Comparison of ENCODE assay signal across 24 cellular contexts in genomic region chr18:77400561-77400960, GRCh38.
"Had no signal": no experiment of that assay in that cellular context is flagged by ENCODE, and none has a peak within 500 bp of the region (broad histone marks: within the 10 kb centered on the region; RNA-seq: fewer than 3 reads in every experiment).

No MANE protein-coding gene starts in this region.

- FAIRE-seq: endometrium, islet of Langerhans, keratinocyte had no signal

- H3K27me3 ChIP-seq: colonic mucosa, esophagus squamous epithelium, gastrocnemius medialis, left lung had no signal

- H3K9me3 ChIP-seq: colonic mucosa, esophagus squamous epithelium, gastrocnemius medialis, heart right ventricle, left lung, lower lobe of right lung, mucosa of descending colon had no signal

- H3K4me1 ChIP-seq: colonic mucosa, esophagus squamous epithelium, gastrocnemius medialis, heart right ventricle, left lung, lower lobe of right lung had no signal

- H3K27ac ChIP-seq: colonic mucosa, epithelial cell of prostate, esophagus squamous epithelium, gastrocnemius medialis, heart right ventricle, left lung, lower lobe of right lung had no signal

- H3K36me3 ChIP-seq: colonic mucosa, esophagus squamous epithelium, gastrocnemius medialis, heart right ventricle, left lung, lower lobe of right lung had no signal

- H3K4me3 ChIP-seq: colonic mucosa, esophagus squamous epithelium, gastrocnemius medialis, heart right ventricle, left lung, lower lobe of right lung, mucosa of descending colon had no signal

- ATAC-seq: effector memory CD8-positive, alpha-beta T cell; esophagus mucosa; gastrocnemius medialis; heart right ventricle; left cardiac atrium; left lung; left ventricle myocardium superior; lower lobe of right lung; mucosa of descending colon had no signal

- DNase-seq: colonic mucosa; cortex of kidney; effector CD8-positive, alpha-beta T cell; effector memory CD8-positive, alpha-beta T cell; endodermal cell; erythroblast; esophagus squamous epithelium; foreskin fibroblast; foreskin melanocyte; gastrocnemius medialis; glutamatergic neuron; heart right ventricle; hippocampal formation; left cardiac atrium; left lung; left ventricle myocardium superior; lower lobe of right lung; mesenchymal stem cell; mucosa of descending colon had no signal
